34 cellular contexts compared by ENCODE assay signal in genomic region chr16:57509231-57509923, GRCh38. TPM values are rescaled to one million over a fixed set of nuclear protein-coding genes. Genes with fewer than 3 reads are reported as not detected.
DNase-seq lines count a peak whose midpoint lies in the region; ATAC-seq lines count a peak whose summit lies in the region.
"Had no signal": no experiment of that assay in that cellular context is flagged by ENCODE, and none has a peak within 500 bp of the region (broad histone marks: within the 10 kb centered on the region; RNA-seq: fewer than 3 reads in every experiment).

No MANE protein-coding gene starts in this region.

- no peaks in the 10 kb centered on the region for H3K9me3 Mint-ChIP-seq in stimulated activated effector memory CD8-positive, alpha-beta T cell treated with anti-CD3 and anti-CD28 coated beads, Interleukin-12 subunit alpha, Interleukin-12 subunit beta, amount 100 ng/mL, for 72 hours
- H3K9me3 Mint-ChIP-seq: activated B cell treated with CpG ODN at 0.5 μM for 24 hours; CD4-positive, alpha-beta T cell; effector memory CD8-positive, alpha-beta T cell; nephron progenitor cell; stimulated activated naive CD8-positive, alpha-beta T cell treated with anti-CD3 and anti-CD28 coated beads, Interleukin-15, amount 100 ng/mL, for 72 hours had no signal

- no peaks in the 10 kb centered on the region for H3K4me1 ChIP-seq in mesendoderm (ENCODE audit: control insufficient read depth, low read depth, low read length)
- H3K4me1 ChIP-seq: colonic mucosa, pancreas had no signal

- no peak overlapping the region for H3K27ac ChIP-seq in mesendoderm (ENCODE audit: low read depth, low read length)
- H3K27ac ChIP-seq: colonic mucosa, pancreas, thoracic aorta had no signal

- H4K5ac ChIP-seq in mesendoderm (ENCODE audit: low read length), result peak overlapping the region; percentile 8

- no peak overlapping the region for H3K4me3 ChIP-seq in mesendoderm (ENCODE audit: low read length)
- H3K4me3 ChIP-seq: A549, colonic mucosa, mucosa of descending colon, pancreas, thoracic aorta had no signal

- peak overlapping the region; percentile 45 for H3K27ac Mint-ChIP-seq in stimulated activated effector memory CD8-positive, alpha-beta T cell treated with anti-CD3 and anti-CD28 coated beads, Interleukin-12 subunit alpha, Interleukin-12 subunit beta, amount 100 ng/mL, for 72 hours
- H3K27ac Mint-ChIP-seq: activated B cell treated with CpG ODN at 0.5 μM for 24 hours; activated naive CD8-positive, alpha-beta T cell; CD4-positive, alpha-beta T cell; effector memory CD8-positive, alpha-beta T cell had no signal

- no peaks in the 10 kb centered on the region for H3K79me2 ChIP-seq in mesendoderm (ENCODE audit: control insufficient read depth, insufficient read depth, low read length)

- no peak overlapping the region for H3K9ac ChIP-seq in mesendoderm (ENCODE audit: low read length)

- H2AK5ac ChIP-seq in mesendoderm (ENCODE audit: low read length), result no peak overlapping the region

- H3K36me3 Mint-ChIP-seq in stimulated activated effector memory CD8-positive, alpha-beta T cell treated with anti-CD3 and anti-CD28 coated beads, Interleukin-12 subunit alpha, Interleukin-12 subunit beta, amount 100 ng/mL, for 72 hours, result peaks cover 22% of the 10 kb centered on the region
- H3K36me3 Mint-ChIP-seq: activated naive CD8-positive, alpha-beta T cell had no signal

- H4K8ac ChIP-seq in mesendoderm (ENCODE audit: low read depth, low read length), result no peak overlapping the region

- no peaks in the 10 kb centered on the region for H3K36me3 ChIP-seq in mesendoderm (ENCODE audit: control insufficient read depth, insufficient read depth, low read length)
- H3K36me3 ChIP-seq: colonic mucosa, pancreas had no signal

- H3K4ac ChIP-seq in mesendoderm (ENCODE audit: low read depth, low read length), result no peak overlapping the region

- no peak overlapping the region for H3K4me3 Mint-ChIP-seq in stimulated activated effector memory CD8-positive, alpha-beta T cell treated with anti-CD3 and anti-CD28 coated beads, Interleukin-12 subunit alpha, Interleukin-12 subunit beta, amount 100 ng/mL, for 72 hours
- H3K4me3 Mint-ChIP-seq: activated B cell treated with CpG ODN at 0.5 μM for 24 hours; activated naive CD8-positive, alpha-beta T cell; CD4-positive, alpha-beta T cell; effector memory CD8-positive, alpha-beta T cell; nephron progenitor cell; stimulated activated naive CD8-positive, alpha-beta T cell treated with anti-CD3 and anti-CD28 coated beads, Interleukin-15, amount 100 ng/mL, for 72 hours had no signal

- H3K23ac ChIP-seq in mesendoderm (ENCODE audit: low read length), result no peak overlapping the region

- H2BK120ac ChIP-seq in mesendoderm (ENCODE audit: low read depth, low read length), result no peak overlapping the region

- DNase-seq in left ventricle myocardium superior, result no peak
- DNase-seq in Right ventricle myocardium inferior (ENCODE audit: missing footprints), result no peak
- DNase-seq in SK-N-DZ (ENCODE audit: low spot score), result peak; percentile 73
- DNase-seq in mesendoderm, result no peak
- DNase-seq in stimulated activated effector memory CD8-positive, alpha-beta T cell treated with anti-CD3 and anti-CD28 coated beads, Interleukin-12 subunit alpha, Interleukin-12 subunit beta, amount 100 ng/mL, for 72 hours (ENCODE audit: low spot score in 2 of 2), result no peak
- DNase-seq in cerebellar nuclear complex (lab: John Stamatoyannopoulos, UW), result no peak
- no peak for DNase-seq in amniotic stem cell (lab: John Stamatoyannopoulos, UW)
- DNase-seq: activated B cell treated with CpG ODN at 0.5 μM for 24 hours; activated CD4-positive, alpha-beta T cell treated with anti-CD3 and anti-CD28 coated beads, Interleukin-2, amount 50 U/mL, for 1 hour; activated effector memory CD4-positive, alpha-beta T cell treated with anti-CD3 and anti-CD28 coated beads, Interleukin-2, amount 50 U/mL, for 16 hours; activated T-cell treated with anti-CD3 and anti-CD28 coated beads, Interleukin-2, amount 50 U/mL, for 1 hour; AML-193; aorta; CD4-positive, alpha-beta T cell; colonic mucosa; effector memory CD8-positive, alpha-beta T cell; erythroblast; GOT3; mucosa of descending colon; NCI-H1436; NCI-H2081; NCI-H526; nephron progenitor cell; pancreas; PC-3; SHP77 treated with DMSO at 0.1 percent for 48 hours; stimulated activated CD4-positive, alpha-beta T cell treated with anti-CD3 and anti-CD28 coated beads, Interleukin-1b, Interleukin-23, amount 100 ng/mL, for 48 hours; stimulated activated CD8-positive, alpha-beta memory T cell treated with anti-CD3 and anti-CD28 coated beads, Interleukin-4, amount 100 ng/mL, for 48 hours; stimulated activated naive CD8-positive, alpha-beta T cell treated with anti-CD3 and anti-CD28 coated beads, Interleukin-15, amount 100 ng/mL, for 72 hours had no signal

- peak; percentile 56 for ATAC-seq in left ventricle myocardium superior
- no peak for ATAC-seq in Right ventricle myocardium inferior
- no peak for ATAC-seq in stimulated activated effector memory CD8-positive, alpha-beta T cell treated with anti-CD3 and anti-CD28 coated beads, Interleukin-12 subunit alpha, Interleukin-12 subunit beta, amount 100 ng/mL, for 72 hours
- ATAC-seq in GM21423 (IDR thresholded peaks at IDR 0.05; ENCODE audit: unreplicated experiment), result no peak
- ATAC-seq: effector memory CD8-positive, alpha-beta T cell; mucosa of descending colon; pancreas; PC-3; stimulated activated naive CD8-positive, alpha-beta T cell treated with anti-CD3 and anti-CD28 coated beads, Interleukin-15, amount 100 ng/mL, for 72 hours had no signal

- WGBS in mesendoderm (ENCODE audit: extremely low coverage, insufficient coverage, low lambda C conversion rate), result no CpG with 5 or more reads among the region's 12 CpGs

- H2BK5ac ChIP-seq in mesendoderm (ENCODE audit: low read length), result no peak overlapping the region

- H3K18ac ChIP-seq in mesendoderm (ENCODE audit: low read length), result no peak overlapping the region

- H3K4me2 ChIP-seq in mesendoderm (ENCODE audit: low read length), result no peak overlapping the region
- H3K4me2 ChIP-seq: A549 had no signal

- H3K27me3 ChIP-seq in mesendoderm (ENCODE audit: insufficient read depth, low read length, poor library complexity), result no peaks in the 10 kb centered on the region
- H3K27me3 ChIP-seq: colonic mucosa, pancreas had no signal

- H3K4me1 Mint-ChIP-seq in stimulated activated effector memory CD8-positive, alpha-beta T cell treated with anti-CD3 and anti-CD28 coated beads, Interleukin-12 subunit alpha, Interleukin-12 subunit beta, amount 100 ng/mL, for 72 hours, result no peaks in the 10 kb centered on the region
- H3K4me1 Mint-ChIP-seq: activated B cell treated with CpG ODN at 0.5 μM for 24 hours; stimulated activated naive CD8-positive, alpha-beta T cell treated with anti-CD3 and anti-CD28 coated beads, Interleukin-15, amount 100 ng/mL, for 72 hours had no signal

- H3K79me1 ChIP-seq in mesendoderm (ENCODE audit: low read length), result no peaks in the 10 kb centered on the region

- H2BK15ac ChIP-seq in mesendoderm (replicated peaks; ENCODE audit: low read depth), result no peak overlapping the region

- intact Hi-C loops in left ventricle myocardium superior (cut with micrococcal nuclease) (no loop called here), Right ventricle myocardium inferior (cut with DNase I) (no loop called here)

- H3K56ac ChIP-seq in mesendoderm (ENCODE audit: low read length), result peak overlapping the region; percentile 64

RNA-seq across cellular contexts. Expression of gene DOK4, which starts 23.1 kb away (rescaled TPM):
- total RNA-seq in left ventricle myocardium superior (9.1 TPM), Right ventricle myocardium inferior (8.4 TPM)
- polyA plus RNA-seq in SK-N-DZ (2014; cell fraction: cytosol; rRNA removed), result 158 and 208 TPM in 2 replicates
- polyA plus RNA-seq in SK-N-DZ (2014; cell fraction: nucleus; rRNA removed), result 212 and 219 TPM in 2 replicates
- 7.1 TPM for polyA plus RNA-seq in mesendoderm (2013, experiment 1 of 2)
- 6.5 TPM for polyA plus RNA-seq in mesendoderm (2013, experiment 2 of 2)

RNA-seq across cellular contexts. Expression of gene CCDC102A, which starts 27.0 kb away (rescaled TPM):
- total RNA-seq in left ventricle myocardium superior (13.2 TPM), Right ventricle myocardium inferior (10.9 TPM)
- 5.1 and 8.5 TPM in 2 replicates for polyA plus RNA-seq in SK-N-DZ (2014; cell fraction: cytosol; rRNA removed)
- 6.4 and 7.8 TPM in 2 replicates for polyA plus RNA-seq in SK-N-DZ (2014; cell fraction: nucleus; rRNA removed)
- polyA plus RNA-seq in mesendoderm (2013, experiment 1 of 2), result 2.0 TPM
- polyA plus RNA-seq in mesendoderm (2013, experiment 2 of 2), result 1.8 TPM

RNA-seq across cellular contexts. Expression of gene ADGRG5, which starts 33.1 kb away (rescaled TPM):
- total RNA-seq in left ventricle myocardium superior (not detected), Right ventricle myocardium inferior (0.32 TPM)
- polyA plus RNA-seq in SK-N-DZ (2014; cell fraction: cytosol; rRNA removed), result 2.9 and 6.8 TPM in 2 replicates
- 1.8 and 2.2 TPM in 2 replicates for polyA plus RNA-seq in SK-N-DZ (2014; cell fraction: nucleus; rRNA removed)
- polyA plus RNA-seq in mesendoderm (2013, experiment 1 of 2), result 2.9 TPM
- polyA plus RNA-seq in mesendoderm (2013, experiment 2 of 2), result 3.0 TPM
- total RNA-seq: bronchial epithelial cell, PC-3 had no signal

RNA-seq across cellular contexts. Expression of gene POLR2C, which starts 46.9 kb away (rescaled TPM):
- total RNA-seq in left ventricle myocardium superior, result 37.3 TPM
- 37.1 TPM for total RNA-seq in Right ventricle myocardium inferior
- 210 and 282 TPM in 2 replicates for polyA plus RNA-seq in SK-N-DZ (2014; cell fraction: cytosol; rRNA removed)
- polyA plus RNA-seq in SK-N-DZ (2014; cell fraction: nucleus; rRNA removed), result 164 and 221 TPM in 2 replicates
- 60.5 TPM for polyA plus RNA-seq in mesendoderm (2013, experiment 1 of 2)
- 59.0 TPM for polyA plus RNA-seq in mesendoderm (2013, experiment 2 of 2)
